In the genomic region with DNA sequence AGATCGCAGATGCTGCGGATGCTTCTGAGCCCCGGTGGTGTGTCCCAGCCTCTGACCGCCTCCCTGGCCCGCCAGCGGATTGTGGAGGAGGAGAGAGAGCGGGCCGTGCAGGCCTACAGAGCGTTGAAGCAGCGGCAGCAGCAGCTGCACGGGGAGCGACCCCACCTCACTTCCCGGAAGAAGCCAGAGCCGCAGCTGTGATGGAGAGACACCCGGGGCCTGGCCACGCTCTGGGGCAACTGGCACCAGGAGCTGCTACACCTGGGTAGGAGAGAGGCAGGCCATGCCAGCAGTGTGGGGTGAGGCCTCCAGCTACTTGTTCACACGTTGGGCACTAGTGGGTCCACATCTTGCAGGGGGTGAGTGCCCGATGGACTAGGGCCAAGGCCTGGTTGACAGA, we compare ENCODE assay signal across 27 cellular contexts. TPM values are rescaled to one million over a fixed set of nuclear protein-coding genes. Genes with fewer than 3 reads are reported as not detected.
"Had no signal": no experiment of that assay in that cellular context is flagged by ENCODE, and none has a peak within 500 bp of the region (broad histone marks: within the 10 kb centered on the region; RNA-seq: fewer than 3 reads in every experiment).

No MANE protein-coding gene starts in this region.

- DNase-seq: activated B cell treated with CpG ODN at 0.5 μM for 24 hours; activated CD4-positive, alpha-beta memory T cell treated with anti-CD3 and anti-CD28 coated beads, Interleukin-2, amount 10 ng/mL, durations not matched to agents 7 days and 5 days; activated CD4-positive, alpha-beta T cell treated with anti-CD3 and anti-CD28 coated beads for 1 hour; activated CD4-positive, alpha-beta T cell treated with anti-CD3 and anti-CD28 coated beads, Interleukin-2, amount 50 U/mL, for 1 hour; activated CD8-positive, alpha-beta memory T cell treated with anti-CD3 and anti-CD28 coated beads, Interleukin-2, amount 50 U/mL, for 48 hours; activated naive CD4-positive, alpha-beta T cell treated with anti-CD3 and anti-CD28 coated beads, Interleukin-2, amount 50 U/mL, for 16 hours; activated naive CD8-positive, alpha-beta T cell treated with anti-CD3 and anti-CD28 coated beads, Interleukin-2, amount 10 ng/mL, durations not matched to agents 7 days and 5 days; activated T-cell treated with anti-CD3 and anti-CD28 coated beads, Interleukin-2, amount 50 U/mL, for 1 hour; adrenal gland; anterior cingulate cortex; KG1; NCI-H1048; NCI-H146; NCI-H187 treated with DMSO at 0.1 percent for 48 hours; NCI-H2081 treated with DMSO at 0.1 percent for 48 hours; NCI-H2171; NCI-H345; NCI-H510A; NCI-H526 treated with DMSO at 0.1 percent for 48 hours; NCI-H82; SHP77 treated with DMSO at 0.1 percent for 48 hours; T-helper 17 cell; T-helper 9 cell had no signal

- H3K4me3 ChIP-seq: adrenal gland had no signal

- H3K27me3 ChIP-seq: adrenal gland had no signal

- H3K27ac Mint-ChIP-seq: activated B cell treated with CpG ODN at 0.5 μM for 24 hours; activated CD4-positive, alpha-beta memory T cell treated with anti-CD3 and anti-CD28 coated beads, Interleukin-2, amount 10 ng/mL, durations not matched to agents 7 days and 5 days; activated naive CD8-positive, alpha-beta T cell treated with anti-CD3 and anti-CD28 coated beads, Interleukin-2, amount 10 ng/mL, durations not matched to agents 7 days and 5 days; T-helper 17 cell had no signal

- H3K27ac ChIP-seq: adrenal gland had no signal

- H3K9me3 Mint-ChIP-seq: activated B cell treated with CpG ODN at 0.5 μM for 24 hours; activated CD4-positive, alpha-beta memory T cell treated with anti-CD3 and anti-CD28 coated beads, Interleukin-2, amount 10 ng/mL, durations not matched to agents 7 days and 5 days; activated naive CD8-positive, alpha-beta T cell treated with anti-CD3 and anti-CD28 coated beads, Interleukin-2, amount 10 ng/mL, durations not matched to agents 7 days and 5 days had no signal

- ATAC-seq: T-helper 17 cell had no signal

- H3K27me3 Mint-ChIP-seq: activated B cell treated with CpG ODN at 0.5 μM for 24 hours; activated CD4-positive, alpha-beta memory T cell treated with anti-CD3 and anti-CD28 coated beads, Interleukin-2, amount 10 ng/mL, durations not matched to agents 7 days and 5 days; activated naive CD8-positive, alpha-beta T cell treated with anti-CD3 and anti-CD28 coated beads, Interleukin-2, amount 10 ng/mL, durations not matched to agents 7 days and 5 days; T-helper 17 cell had no signal

- H3K4me3 Mint-ChIP-seq: activated B cell treated with CpG ODN at 0.5 μM for 24 hours; activated CD4-positive, alpha-beta memory T cell treated with anti-CD3 and anti-CD28 coated beads, Interleukin-2, amount 10 ng/mL, durations not matched to agents 7 days and 5 days; activated naive CD8-positive, alpha-beta T cell treated with anti-CD3 and anti-CD28 coated beads, Interleukin-2, amount 10 ng/mL, durations not matched to agents 7 days and 5 days; T-helper 17 cell had no signal

- H3K9me3 ChIP-seq: adrenal gland had no signal

RNA-seq across cellular contexts. Expression of gene PDE6G, which starts 16.2 kb away (rescaled TPM):
- total RNA-seq: cardiac septum, LHCN-M2, RPMI7951, SK-MEL-5 had no signal
